Comparison of ENCODE assay signal across 10 cellular contexts in genomic region chr17:28173071-28173561, GRCh38.
DNase-seq lines count a peak whose midpoint lies in the region; ATAC-seq, FAIRE-seq and TF ChIP-seq lines count a peak whose summit lies in the region.
"Had no signal": no experiment of that assay in that cellular context is flagged by ENCODE, and none has a peak within 500 bp of the region (broad histone marks: within the 10 kb centered on the region; RNA-seq: fewer than 3 reads in every experiment).

No MANE protein-coding gene starts in this region.

- peak overlapping the region; percentile 97; the same call in 1 of the 2 replicates for H2BK5ac ChIP-seq in H1 (ENCODE audit: low read depth, low read length)

- peak overlapping the region; percentile 99; the same call in 1 of the 2 replicates for H2BK12ac ChIP-seq in H1 (ENCODE audit: low read depth, low read length)

- FAIRE-seq in H1 (lab: Jason Lieb, UNC): peak; percentile 89

- TF ChIP-seq EP300 in H1 (IDR thresholded peaks at IDR 0.05; ENCODE audit: borderline replicate concordance in 1 of 2, low read depth in 2 of 2, low read length in 2 of 2): no peak

- H3K36me3 ChIP-seq in H1 (ENCODE audit: control insufficient read depth in 2 of 4, insufficient read depth in 4 of 4, low read length in 3 of 4): peaks cover 3 to 10% (median 8%) of the 10 kb centered on the region in 4 experiments; a peak in 3 of 8 replicates

- H4K5ac ChIP-seq in H1 (ENCODE audit: insufficient read length, low read depth, low read length): no peak overlapping the region

- no peak overlapping the region for H3K14ac ChIP-seq in H1 (ENCODE audit: insufficient read length)

- no peak overlapping the region for H3K4ac ChIP-seq in H1 (replicated peaks; ENCODE audit: insufficient read length, low read depth, low read length)

- TF ChIP-seq CTCF in H1 (IDR thresholded peaks at IDR 0.05; ENCODE audit: control extremely low read depth in 1 of 3, insufficient read depth in 1 of 3, low read depth in 1 of 3, low read length in 3 of 3): no peak
- no peak for TF ChIP-seq CTCF in omental fat pad (IDR thresholded peaks at IDR 0.05)

- DNase-seq in DMS53 (lab: John Stamatoyannopoulos, UW) (peak; percentile 75), KBM-7 (peak; percentile 63), H1 (ENCODE audit: low read depth in 1 of 2, low spot score in 2 of 2) (no peak), omental fat pad (ENCODE audit: low spot score) (no peak), NCI-H146 (lab: John Stamatoyannopoulos, UW) (no peak), GOT3 (lab: John Stamatoyannopoulos, UW) (no peak), mucosa of gallbladder (ENCODE audit: low spot score) (no peak)
- DNase-seq: activated CD8-positive, alpha-beta memory T cell treated with anti-CD3 and anti-CD28 coated beads, Interleukin-2, amount 10 ng/mL, durations not matched to agents 7 days and 5 days; activated naive CD8-positive, alpha-beta T cell treated with anti-CD3 and anti-CD28 coated beads for 36 hours; NCI-H524 treated with DMSO at 0.1 percent for 48 hours had no signal

- no peaks in the 10 kb centered on the region for H4K20me1 ChIP-seq in H1 (replicated peaks in 1 of 2; ENCODE audit: control insufficient read depth in 1 of 2, insufficient read depth in 2 of 2, low read length in 2 of 2)

- H3K79me1 ChIP-seq in H1 (ENCODE audit: low read depth, low read length): no peaks in the 10 kb centered on the region; the same call in 1 of the 2 replicates

- no peak for TF ChIP-seq RAD21 in H1 (IDR thresholded peaks at IDR 0.05 in 1 of 2, conservative IDR thresholded peaks at IDR 0.05 in 1 of 2; ENCODE audit: low read depth in 2 of 2, low read length in 2 of 2)

- H3K56ac ChIP-seq in H1 (replicated peaks; ENCODE audit: insufficient read length, low read depth, low read length): no peak overlapping the region

- CTCF ChIA-PET in H1 (lab: Charles Lee; ENCODE audit: partially characterized antibody): no interaction called here

- H3K79me2 ChIP-seq in H1 (ENCODE audit: control insufficient read depth in 1 of 2, insufficient read depth in 2 of 2, low read length in 2 of 2): no peaks in the 10 kb centered on the region

- in situ Hi-C loops in KBM-7 (cut with MboI; ENCODE audit: low pct_unique_long_range_greater_than_20kb, low sequenced_read_pairs): no loop called here

- H2AFZ ChIP-seq in H1 (ENCODE audit: low read length): no peak overlapping the region

- H3K27me3 ChIP-seq in H1 (replicated peaks in 1 of 4; ENCODE audit: control insufficient read depth in 3 of 4, extremely low read depth in 1 of 4, insufficient read depth in 3 of 4, low read length in 3 of 4): no peaks in the 10 kb centered on the region

- H3K27ac ChIP-seq in H1 (ENCODE audit: low read depth, low read length): peak overlapping the region; percentile 90; the same call in 1 of the 2 replicates

- H2BK20ac ChIP-seq in H1 (ENCODE audit: low read length): no peak overlapping the region

- peaks cover 4 to 26% (median 19%) of the 10 kb centered on the region in 4 experiments; a peak in 5 of 7 replicates for H3K4me1 ChIP-seq in H1 (replicated peaks in 1 of 4; ENCODE audit: control insufficient read depth in 3 of 4, insufficient read depth in 4 of 4, low read length in 3 of 4)

- no peak overlapping the region for H3K18ac ChIP-seq in H1 (ENCODE audit: extremely low read depth, low read length)

- H2BK120ac ChIP-seq in H1 (replicated peaks; ENCODE audit: low read depth, low read length): no peak overlapping the region

- ATAC-seq in omental fat pad (ENCODE audit: low FRiP score): peak; percentile 23
- ATAC-seq: activated CD8-positive, alpha-beta memory T cell treated with anti-CD3 and anti-CD28 coated beads, Interleukin-2, amount 10 ng/mL, durations not matched to agents 7 days and 5 days had no signal

- no peak overlapping the region for H4K91ac ChIP-seq in H1 (replicated peaks; ENCODE audit: insufficient read length, low read length)

- H3K23me2 ChIP-seq in H1 (ENCODE audit: low read depth, low read length): no peaks in the 10 kb centered on the region

- H3K23ac ChIP-seq in H1 (ENCODE audit: insufficient read length): no peak overlapping the region

- H3K4me3 ChIP-seq in H1 (ENCODE audit: extremely low read depth in 1 of 4, insufficient read depth in 2 of 4, low read depth in 3 of 4, low read length in 4 of 4): no peak overlapping the region

- H2BK15ac ChIP-seq in H1 (ENCODE audit: low read length): no peak overlapping the region

- H3K9me3 ChIP-seq in H1 (ENCODE audit: insufficient read depth in 2 of 2, low read depth in 1 of 2, low read length in 1 of 2): no peaks in the 10 kb centered on the region

- H3K9ac ChIP-seq in H1 (replicated peaks in 1 of 4; ENCODE audit: extremely low read depth in 1 of 4, low read depth in 3 of 4, low read length in 3 of 4): no peak overlapping the region

- no peak overlapping the region for H4K8ac ChIP-seq in H1 (ENCODE audit: extremely low read depth, insufficient read depth, low read length)

- H2AK5ac ChIP-seq in H1 (ENCODE audit: low read depth, low read length): peak overlapping the region; percentile 11; the same call in 1 of the 2 replicates

- WGBS in H1 (ENCODE audit: extremely low coverage in 1 of 2, insufficient coverage in 1 of 2, insufficient read length in 1 of 2, insufficient replicate concordance in 2 of 2, low coverage in 1 of 2, low lambda C conversion rate in 2 of 2, missing lambda C conversion rate in 1 of 2), 2 experiments: 31% methylated on average over 2 of the region's 2 CpGs; no CpG with 5 or more reads in 1 of the 2 experiments

- no peak for TF ChIP-seq POLR2A in H1 (IDR thresholded peaks at IDR 0.05; ENCODE audit: control extremely low read depth in 1 of 2, low read depth in 2 of 2, low read length in 2 of 2)

- no peak overlapping the region; a peak in 2 of 4 replicates for H3K4me2 ChIP-seq in H1 (ENCODE audit: insufficient read depth in 1 of 2, low read depth in 2 of 2, low read length in 2 of 2)

- POLR2A ChIA-PET in H1 (lab: Charles Lee; ENCODE audit: partially characterized antibody): interaction anchor here (1.0 to 3.1 kb wide), 4 partner anchors 12 to 79 kb away, joined by 3 to 11 read pairs (median 4); no protein-coding TSS in a partner anchor

Comparison
In these comparisons a context has a peak if more than half of its experiments do, and no peak if none do; other contexts are left out.
1. DNase-seq: peak in DMS53 (single experiment) and KBM-7 (single experiment); none in H1 (0 of 2), omental fat pad (single experiment), NCI-H146 (single experiment), GOT3 (single experiment) and mucosa of gallbladder (single experiment).